Comparison of ENCODE assay signal across 8 cellular contexts in genomic region chr19:45091031-45091918, GRCh38. TPM values are rescaled to one million over a fixed set of nuclear protein-coding genes. Genes with fewer than 3 reads are reported as not detected.
DNase-seq lines count a peak whose midpoint lies in the region; ATAC-seq and TF ChIP-seq lines count a peak whose summit lies in the region.

No MANE protein-coding gene starts in this region.

- H3K9me3 ChIP-seq in HAP-1 (no peaks in the 10 kb centered on the region), heart right ventricle (no peaks in the 10 kb centered on the region), transverse colon (no peaks in the 10 kb centered on the region)

- no peak for TF ChIP-seq EP300 in transverse colon (IDR thresholded peaks at IDR 0.05; ENCODE audit: low read depth)

- WGBS in heart right ventricle, 2 donors: 4 to 7% methylated on average over 64 of the region's 64 CpGs
- 8 to 11% methylated on average over 5 to 64 of the region's 64 CpGs for WGBS in transverse colon (ENCODE audit: low coverage in 1 of 2), 2 donors

- peak; percentile 75 to 81 (median 76) for ATAC-seq in T-cell (replicated peaks in 1 of 4)
- peak; percentile 91 to 97 (median 96) for ATAC-seq in heart right ventricle

- H3K27ac ChIP-seq in heart right ventricle (peak overlapping the region; percentile 23 to 97 (median 88)), transverse colon (peak overlapping the region; percentile 89 to 93 (median 91))

- intact Hi-C loops in heart right ventricle (cut with DNase I): loop anchor here in 4 of 10 donors (1.0 to 10.0 kb wide), 3 partner anchors 86 to 94 kb away; partner anchors contain the start of genes BLOC1S3 (in 3 of the 4) and TRAPPC6A (in 3 of the 4)
- intact Hi-C loops in transverse colon (cut with DNase I; ENCODE audit: low total_unique reads): no loop called here

- H3K4me1 ChIP-seq in HAP-1: peaks cover 12% of the 10 kb centered on the region
- peaks cover 10 to 49% (median 38%) of the 10 kb centered on the region in 9 donors for H3K4me1 ChIP-seq in heart right ventricle
- peaks cover 21 to 50% (median 37%) of the 10 kb centered on the region in 4 donors for H3K4me1 ChIP-seq in transverse colon

- H3K27me3 ChIP-seq in HAP-1 (ENCODE audit: low read depth) (no peaks in the 10 kb centered on the region), heart right ventricle (no peaks in the 10 kb centered on the region), transverse colon (no peaks in the 10 kb centered on the region)

- no peak for TF ChIP-seq CTCF in heart right ventricle (IDR thresholded peaks at IDR 0.05)
- TF ChIP-seq CTCF in transverse colon (IDR thresholded peaks at IDR 0.05): peak in 1 of 5 experiments; percentile 11

- H3K27ac Mint-ChIP-seq in T-cell: peak overlapping the region; percentile 97 to 99

- H3K4me3 ChIP-seq in HAP-1: peak overlapping the region; percentile 82
- H3K4me3 ChIP-seq in heart right ventricle: peak overlapping the region; percentile 77 to 99 (median 92)
- peak overlapping the region; percentile 34 to 96 (median 96) for H3K4me3 ChIP-seq in transverse colon

- peaks cover 63 to 75% (median 71%) of the 10 kb centered on the region in 3 donors for H3K4me1 Mint-ChIP-seq in T-cell

- CTCF ChIA-PET in T-cell (lab: Charles Lee): interaction anchor here (0.5 to 2.7 kb wide), 8 partner anchors 11 to 691 kb away, joined by 3 to 16 read pairs (median 5); partner anchors contain the start of genes BLOC1S3 (in 1 of the 2), DMPK (in 1 of the 2) and TRAPPC6A (in 1 of the 2)

- in situ Hi-C loops in G401 (cut with HindIII; ENCODE audit: low sequenced_read_pairs) (no loop called here), HAP-1 (cut with MboI; ENCODE audit: low sequenced_read_pairs) (no loop called here), transverse colon (cut with MboI; ENCODE audit: low pct_ligation_motif_present in 1 of 4, low pct_unique_long_range_greater_than_20kb in 1 of 4, low sequenced_read_pairs in 3 of 4) (no loop called here)

- H3K36me3 ChIP-seq in HAP-1 (replicated peaks) (peaks cover 43% of the 10 kb centered on the region), heart right ventricle (peaks cover 0 to 41% (median 3%) of the 10 kb centered on the region in 9 donors), transverse colon (peaks cover 0 to 8% (median 0%) of the 10 kb centered on the region in 4 donors)

- H3K9me3 Mint-ChIP-seq in T-cell: no peaks in the 10 kb centered on the region

- POLR2A ChIA-PET in T-cell (lab: Charles Lee): interaction anchor here in 1 of 2 donors (0.5 to 0.9 kb wide), 3 partner anchors 75 to 90 kb away, joined by 3 to 4 read pairs (median 3); partner anchors contain the start of gene RELB

- no peaks in the 10 kb centered on the region for H3K27me3 Mint-ChIP-seq in T-cell

- peaks cover 9% of the 10 kb centered on the region for H3K36me3 Mint-ChIP-seq in T-cell

- peak overlapping the region; percentile 93 to 98 (median 96) for H3K4me3 Mint-ChIP-seq in T-cell

- peak; percentile 67 for TF ChIP-seq POLR2A in transverse colon (IDR thresholded peaks at IDR 0.05)

- DNase-seq in G401 (ENCODE audit: low spot score): peak; percentile 99
- peak; percentile 95 to 99 for DNase-seq in HAP-1 (ENCODE audit: low spot score in 2 of 2)
- DNase-seq in NCI-H1092 (lab: John Stamatoyannopoulos, UW): peak; percentile 96
- DNase-seq in T-cell: peak; percentile 76 to 99 (median 95)
- DNase-seq in amygdala (lab: John Stamatoyannopoulos, UW): peak; percentile 57 to 99 (median 97)
- peak; percentile 99 for DNase-seq in heart right ventricle
- peak; percentile 99 for DNase-seq in pons (ENCODE audit: low spot score)
- peak; percentile 99 for DNase-seq in transverse colon

RNA-seq across cellular contexts. Expression of gene PPP1R37, which starts 1.7 kb away (rescaled TPM):
- total RNA-seq in G401 (2014; rRNA removed; shearing (Covaris generic)): 28.6 and 42.6 TPM in 2 replicates
- total RNA-seq in T-cell: 10 to 100 TPM; 17.2 to 35.2 (median 30.4) TPM
- total RNA-seq in heart right ventricle: 10 to 100 TPM; 12.5 to 19.2 (median 15.8) TPM
- 10 to 100 TPM; 20.9 to 38.3 TPM for polyA plus RNA-seq in heart right ventricle
- 10 to 100 TPM; 31.1 to 92.5 (median 45.2) TPM for total RNA-seq in transverse colon

RNA-seq across cellular contexts. Expression of gene GEMIN7, which starts 12.2 kb away (rescaled TPM):
- total RNA-seq in G401 (2014; rRNA removed; shearing (Covaris generic)): 93.1 and 100 TPM in 2 replicates
- total RNA-seq in T-cell: 10 to 100 TPM in 4 of 5 donors, 1 to 10 TPM in 1; 4.0 to 23.1 (median 22.7) TPM
- 10 to 100 TPM; 10.7 to 23.5 (median 13.0) TPM for total RNA-seq in heart right ventricle
- 10 to 100 TPM; 25.9 to 38.2 TPM for polyA plus RNA-seq in heart right ventricle
- total RNA-seq in transverse colon: 10 to 100 TPM in 3 of 4 donors, 1 to 10 TPM in 1; 3.0 to 21.1 (median 15.9) TPM

RNA-seq across cellular contexts. Expression of gene ZNF296, which starts 15.0 kb away (rescaled TPM):
- total RNA-seq in G401 (2014; rRNA removed; shearing (Covaris generic)): not detected in 2 replicates
- total RNA-seq in T-cell (1 to 10 TPM; 1.4 to 4.3 (median 3.5) TPM), heart right ventricle (under 1 TPM in 5 of 10 donors, not detected in 5; 0.15 to 0.29 (median 0.21) TPM), transverse colon (1 to 10 TPM in 3 of 4 donors, under 1 TPM in 1; 0.75 to 5.8 (median 3.5) TPM)
- under 1 TPM; 0.22 to 0.95 TPM for polyA plus RNA-seq in heart right ventricle

RNA-seq across cellular contexts. Expression of gene CLASRP, which starts 52.4 kb away (rescaled TPM):
- 12.1 and 23.8 TPM in 2 replicates for total RNA-seq in G401 (2014; rRNA removed; shearing (Covaris generic))
- 100 to 1,000 TPM; 141 to 153 (median 149) TPM for total RNA-seq in T-cell
- 10 to 100 TPM; 24.0 to 50.4 (median 30.0) TPM for total RNA-seq in heart right ventricle
- 100 to 1,000 TPM in 1 of 2 donors, 10 to 100 TPM in 1; 26.9 to 142 TPM for polyA plus RNA-seq in heart right ventricle
- 100 to 1,000 TPM in 2 of 4 donors, 10 to 100 TPM in 2; 82.6 to 382 (median 100) TPM for total RNA-seq in transverse colon

Comparison
In these comparisons a context has a peak if more than half of its experiments do, and no peak if none do; other contexts are left out.
1. Peak in every context shown above with its lines: DNase-seq, ATAC-seq, H3K4me3 ChIP-seq and H3K27ac ChIP-seq.